ENCODE assay signal across 19 cellular contexts in genomic region chr5:87876616-87877015, GRCh38.
"Had no signal": no experiment of that assay in that cellular context is flagged by ENCODE, and none has a peak within 500 bp of the region (broad histone marks: within the 10 kb centered on the region; RNA-seq: fewer than 3 reads in every experiment).

No MANE protein-coding gene starts in this region.

- H3K4me1 ChIP-seq: gastroesophageal sphincter, lower lobe of right lung, right atrium auricular region, thyroid gland had no signal

- H3K36me3 ChIP-seq: cardiac muscle cell, gastroesophageal sphincter, lower lobe of right lung, right atrium auricular region, thyroid gland had no signal

- H3K9me3 ChIP-seq: thyroid gland had no signal

- FAIRE-seq: islet of Langerhans, urothelium cell line had no signal

- H3K4me3 ChIP-seq: cardiac muscle cell, gastroesophageal sphincter, lower lobe of right lung, right atrium auricular region, thyroid gland had no signal

- H3K27ac ChIP-seq: cardiac muscle cell, dorsolateral prefrontal cortex, gastroesophageal sphincter, lower lobe of right lung, right atrium auricular region, thyroid gland had no signal

- ATAC-seq: activated naive CD8-positive, alpha-beta T cell treated with anti-CD3 and anti-CD28 coated beads, Interleukin-2, amount 50 U/mL, for 24 hours; gastroesophageal sphincter; left colon; lower lobe of right lung; stimulated activated naive B cell treated with anti-CD40 and anti-IgM and Interleukin-4, amounts not matched to agents 10 μg/mL and 1 μg/mL and 100 μg/mL, for 72 hours had no signal

- DNase-seq: activated CD4-positive, alpha-beta T cell treated with anti-CD3 and anti-CD28 coated beads for 1 hour; activated CD4-positive, alpha-beta T cell treated with anti-CD3 and anti-CD28 coated beads, Interleukin-2, amount 50 U/mL, for 4 hours; activated naive CD4-positive, alpha-beta T cell treated with Interleukin-2 at 50 U/mL for 16 hours; activated naive CD8-positive, alpha-beta T cell treated with anti-CD3 and anti-CD28 coated beads, Interleukin-2, amount 50 U/mL, for 24 hours; activated T-cell treated with anti-CD3 and anti-CD28 coated beads for 4 hours; dorsolateral prefrontal cortex; left colon; lower lobe of right lung; nephron progenitor cell; occipital lobe; stimulated activated CD4-positive, alpha-beta T cell treated with anti-CD3 and anti-CD28 coated beads, Interleukin-15, amount 100 ng/mL, for 24 hours; stimulated activated CD4-positive, alpha-beta T cell treated with anti-CD3 and anti-CD28 coated beads, Interleukin-4, amount 100 ng/mL, for 1 hour; stimulated activated naive B cell treated with anti-CD40 and anti-IgM and Interleukin-4, amounts not matched to agents 10 μg/mL and 1 μg/mL and 100 μg/mL, for 72 hours; thyroid gland had no signal

- H3K27me3 ChIP-seq: cardiac muscle cell, dorsolateral prefrontal cortex, gastroesophageal sphincter, right atrium auricular region, thyroid gland had no signal
